In genomic region chr5:121189569-121190305, GRCh38 we compare ENCODE assay signal across 11 cellular contexts.
DNase-seq lines count a peak whose midpoint lies in the region; ATAC-seq, FAIRE-seq and TF ChIP-seq lines count a peak whose summit lies in the region.
"Had no signal": no experiment of that assay in that cellular context is flagged by ENCODE, and none has a peak within 500 bp of the region (broad histone marks: within the 10 kb centered on the region; RNA-seq: fewer than 3 reads in every experiment).

No MANE protein-coding gene starts in this region.

- H3K4ac ChIP-seq in IMR-90 (ENCODE audit: low read depth, low read length) = no peak overlapping the region

- H3K9me3 ChIP-seq in AG04450 (ENCODE audit: control insufficient read depth, insufficient read depth, low read length) (no peaks in the 10 kb centered on the region), IMR-90 (ENCODE audit: control insufficient read depth, insufficient read depth, low read length) (no peaks in the 10 kb centered on the region), astrocyte (ENCODE audit: insufficient read depth, low read depth, low read length) (no peaks in the 10 kb centered on the region), small intestine (ENCODE audit: control insufficient read depth, low read depth) (no peaks in the 10 kb centered on the region)
- H3K9me3 ChIP-seq: HAP-1, SJSA1 had no signal

- H3K36me3 ChIP-seq in IMR-90 (ENCODE audit: control insufficient read depth, insufficient read depth, low read length) = no peaks in the 10 kb centered on the region
- H3K36me3 ChIP-seq in astrocyte (ENCODE audit: insufficient read depth, low read length) = no peaks in the 10 kb centered on the region
- H3K36me3 ChIP-seq in small intestine (ENCODE audit: control insufficient read depth in 2 of 2, insufficient read depth in 2 of 2, low read length in 2 of 2) = no peaks in the 10 kb centered on the region
- H3K36me3 ChIP-seq: HAP-1, SJSA1 had no signal

- no peak for TF ChIP-seq RAD21 in IMR-90 (IDR thresholded peaks at IDR 0.05; ENCODE audit: low read length)

- H3K4me3 Mint-ChIP-seq in astrocyte (ENCODE audit: unreplicated experiment) = no peak overlapping the region
- H3K4me3 Mint-ChIP-seq: nephron progenitor cell had no signal

- no peak overlapping the region for H3K27ac Mint-ChIP-seq in astrocyte (ENCODE audit: unreplicated experiment)
- H3K27ac Mint-ChIP-seq: nephron progenitor cell had no signal

- H3K14ac ChIP-seq in IMR-90 (replicated peaks; ENCODE audit: low read depth, low read length) = no peak overlapping the region

- H3K9me3 Mint-ChIP-seq in astrocyte (ENCODE audit: unreplicated experiment) = no peaks in the 10 kb centered on the region
- H3K9me3 Mint-ChIP-seq: nephron progenitor cell had no signal

- H3K4me1 ChIP-seq in IMR-90 (ENCODE audit: control insufficient read depth, insufficient read depth, low read length) (no peaks in the 10 kb centered on the region), astrocyte (ENCODE audit: insufficient read depth, low read length) (no peaks in the 10 kb centered on the region), small intestine (ENCODE audit: control insufficient read depth in 2 of 2, insufficient read depth in 1 of 2, low read depth in 1 of 2, low read length in 1 of 2) (no peaks in the 10 kb centered on the region)
- H3K4me1 ChIP-seq: HAP-1, SJSA1 had no signal

- dilution Hi-C loops in IMR-90 (cut with HindIII; ENCODE audit: low sequenced_read_pairs, unreplicated experiment) = no loop called here

- H3K27me3 ChIP-seq in AG04450 (ENCODE audit: control insufficient read depth, insufficient read depth, low read length) (no peaks in the 10 kb centered on the region), IMR-90 (ENCODE audit: control insufficient read depth, insufficient read depth, low read length) (no peaks in the 10 kb centered on the region), astrocyte (ENCODE audit: insufficient read depth, low read length) (no peaks in the 10 kb centered on the region), small intestine (ENCODE audit: control insufficient read depth in 2 of 2, insufficient read depth in 2 of 2, low read length in 2 of 2) (no peaks in the 10 kb centered on the region)

- H3K4me3 ChIP-seq in AG04450 (ENCODE audit: low read depth, low read length) = no peak overlapping the region
- no peak overlapping the region for H3K4me3 ChIP-seq in IMR-90 (ENCODE audit: insufficient read depth, low read depth, low read length)
- H3K4me3 ChIP-seq in astrocyte (ENCODE audit: insufficient read depth, low read depth, low read length) = no peak overlapping the region
- no peak overlapping the region for H3K4me3 ChIP-seq in coronary artery
- H3K4me3 ChIP-seq in small intestine (ENCODE audit: low read depth in 1 of 2, low read length in 2 of 2) = no peak overlapping the region
- H3K4me3 ChIP-seq: HAP-1, SJSA1 had no signal

- no peaks in the 10 kb centered on the region for H3K36me3 Mint-ChIP-seq in astrocyte (ENCODE audit: low read depth, unreplicated experiment)

- BruUV-seq in IMR-90 (replicated peaks; lab: Mats Ljungman, UMichigan) = no TSS peak

- H3K23ac ChIP-seq in IMR-90 (ENCODE audit: low read depth, low read length) = no peak overlapping the region

- no CpG with 5 or more reads among the region's 3 CpGs for WGBS in IMR-90 (ENCODE audit: extremely low coverage in 2 of 2, insufficient read length in 1 of 2), 2 experiments
- 58 to 64% (median 58%) methylated on average over 3 of the region's 3 CpGs for WGBS in small intestine, 3 donors

- H4K8ac ChIP-seq in IMR-90 (ENCODE audit: low read depth in 2 of 2, low read length in 2 of 2) = no peak overlapping the region

- FAIRE-seq in astrocyte (lab: Jason Lieb, UNC) (no peak), small intestine (lab: Jason Lieb, UNC) (no peak)

- intact Hi-C loops in IMR-90 (cut with micrococcal nuclease) = loop anchor here (10.0 kb wide), 1 partner anchor 385 kb away; no protein-coding TSS in a partner anchor

- TF ChIP-seq POLR2A in IMR-90 (IDR thresholded peaks at IDR 0.05; ENCODE audit: low read depth, low read length) = no peak

- no peak overlapping the region for H4K5ac ChIP-seq in IMR-90 (ENCODE audit: low read depth, low read length)

- H2AFZ ChIP-seq in IMR-90 (replicated peaks; ENCODE audit: low read length, poor library complexity) = no peak overlapping the region
- no peak overlapping the region for H2AFZ ChIP-seq in astrocyte (ENCODE audit: low read depth, low read length)

- no peak overlapping the region for H2AK9ac ChIP-seq in IMR-90 (replicated peaks; ENCODE audit: low read depth, low read length, poor library complexity)

- TF ChIP-seq CTCF in AG04450 (IDR thresholded peaks at IDR 0.05; ENCODE audit: low read depth, low read length) (no peak), IMR-90 (conservative IDR thresholded peaks at IDR 0.05; ENCODE audit: low read depth, low read length) (no peak), astrocyte (IDR thresholded peaks at IDR 0.05; ENCODE audit: insufficient read depth, low read depth, low read length) (no peak), coronary artery (IDR thresholded peaks at IDR 0.05) (no peak)

- H2BK5ac ChIP-seq in IMR-90 (ENCODE audit: low read depth, low read length, poor library complexity, severe bottlenecking) = no peak overlapping the region

- CTCF ChIA-PET in AG04450 (lab: Charles Lee) (no interaction called here), IMR-90 (lab: Yijun Ruan, JAX) (interaction anchor here (0.6 kb wide), 1 partner anchor 17 kb away, joined by 4 read pairs; no protein-coding TSS in a partner anchor)

- no peak overlapping the region for H3K18ac ChIP-seq in IMR-90 (ENCODE audit: low read depth, low read length)

- POLR2A ChIA-PET in AG04450 (lab: Yijun Ruan, JAX) = no interaction called here
- POLR2A ChIA-PET in IMR-90 (lab: Charles Lee; ENCODE audit: unreplicated experiment) = no interaction called here

- H3K4me2 ChIP-seq in IMR-90 (ENCODE audit: low read depth, low read length) (no peak overlapping the region), astrocyte (ENCODE audit: low read length) (no peak overlapping the region)

- no peak overlapping the region for H2BK120ac ChIP-seq in IMR-90 (ENCODE audit: low read depth, low read length)

- H3K9me1 ChIP-seq in IMR-90 (ENCODE audit: insufficient read depth, low read length) = no peaks in the 10 kb centered on the region

- no peaks in the 10 kb centered on the region for H3K79me1 ChIP-seq in IMR-90 (ENCODE audit: low read depth in 1 of 2, low read length in 2 of 2)

- H3K56ac ChIP-seq in IMR-90 (ENCODE audit: extremely low read depth, insufficient read depth, low read length) = 0 out of 2 replicates have a peak overlapping the region, but pooled peaks have one; percentile 28

- H3K79me2 ChIP-seq in astrocyte (ENCODE audit: insufficient read depth, low read length) = no peaks in the 10 kb centered on the region

- H4K20me1 ChIP-seq in IMR-90 (ENCODE audit: insufficient read depth, low read length) = no peaks in the 10 kb centered on the region
- H4K20me1 ChIP-seq in astrocyte (ENCODE audit: insufficient read depth, low read length) = no peaks in the 10 kb centered on the region

- DNase-seq in AG04450 (ENCODE audit: low read depth, low spot score) = peak; percentile 20
- peak; percentile 50 for DNase-seq in IMR-90
- peak; percentile 41 for DNase-seq in astrocyte (ENCODE audit: low read depth)
- peak; percentile 71 for DNase-seq in iris pigment epithelial cell (ENCODE audit: low read depth)
- DNase-seq in NCI-H2196 treated with DMSO at 0.1 percent for 48 hours (lab: John Stamatoyannopoulos, UW; ENCODE audit: unreplicated experiment) = no peak
- DNase-seq in coronary artery (ENCODE audit: low spot score) = no peak
- no peak for DNase-seq in small intestine
- DNase-seq: nephron progenitor cell had no signal

- no peak overlapping the region for H2BK20ac ChIP-seq in IMR-90 (ENCODE audit: low read depth, low read length)

- H4K91ac ChIP-seq in IMR-90 (ENCODE audit: insufficient read depth, low read depth, low read length) = no peak overlapping the region

- H3K27ac ChIP-seq in AG04450 (ENCODE audit: low read depth, low read length) (no peak overlapping the region), IMR-90 (ENCODE audit: insufficient read depth, low read length) (no peak overlapping the region), astrocyte (ENCODE audit: low read depth, low read length) (no peak overlapping the region), coronary artery (no peak overlapping the region), small intestine (ENCODE audit: low read depth in 1 of 2, low read length in 1 of 2) (no peak overlapping the region)
- H3K27ac ChIP-seq: SJSA1 had no signal

- H3K9ac ChIP-seq in IMR-90 (ENCODE audit: low read depth, low read length) (no peak overlapping the region), astrocyte (ENCODE audit: low read length) (no peak overlapping the region)

- peaks cover 7% of the 10 kb centered on the region for H3K4me1 Mint-ChIP-seq in astrocyte (ENCODE audit: low read depth, unreplicated experiment)
- H3K4me1 Mint-ChIP-seq: nephron progenitor cell had no signal

- in situ Hi-C loops in IMR-90 (cut with MboI; ENCODE audit: low sequenced_read_pairs) = no loop called here

- ATAC-seq in IMR-90 (ENCODE audit: low read depth) = peak; percentile 68
- ATAC-seq in HG02885 (IDR thresholded peaks at IDR 0.05; ENCODE audit: poor library complexity, unreplicated experiment) = no peak

- no peak overlapping the region for H2BK15ac ChIP-seq in IMR-90 (ENCODE audit: low read depth, low read length)

- H3K27me3 Mint-ChIP-seq in astrocyte (ENCODE audit: low read depth, unreplicated experiment) = no peaks in the 10 kb centered on the region

- no peak overlapping the region for H2AK5ac ChIP-seq in IMR-90 (ENCODE audit: low read depth, low read length)

TF ChIP-seq in IMR-90, 13 proteins besides CTCF, POLR2A, EP300 and RAD21 (continues in another document):
- TF ChIP-seq, protein P1, sequence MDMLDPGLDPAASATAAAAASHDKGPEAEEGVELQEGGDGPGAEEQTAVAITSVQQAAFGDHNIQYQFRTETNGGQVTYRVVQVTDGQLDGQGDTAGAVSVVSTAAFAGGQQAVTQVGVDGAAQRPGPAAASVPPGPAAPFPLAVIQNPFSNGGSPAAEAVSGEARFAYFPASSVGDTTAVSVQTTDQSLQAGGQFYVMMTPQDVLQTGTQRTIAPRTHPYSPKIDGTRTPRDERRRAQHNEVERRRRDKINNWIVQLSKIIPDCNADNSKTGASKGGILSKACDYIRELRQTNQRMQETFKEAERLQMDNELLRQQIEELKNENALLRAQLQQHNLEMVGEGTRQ (IDR thresholded peaks at IDR 0.05; ENCODE audit: low read depth, low read length) = no peak
- TF ChIP-seq RFX5 (IDR thresholded peaks at IDR 0.05; ENCODE audit: low read depth, low read length) (no peak), FOS (IDR thresholded peaks at IDR 0.05; ENCODE audit: low read depth, low read length) (no peak), MAZ (IDR thresholded peaks at IDR 0.05; ENCODE audit: borderline replicate concordance, low read depth, low read length) (no peak), BHLHE40 (IDR thresholded peaks at IDR 0.05; ENCODE audit: low read depth, low read length) (no peak), NFE2L2 (IDR thresholded peaks at IDR 0.05; ENCODE audit: low read depth, low read length) (no peak), MAFK (IDR thresholded peaks at IDR 0.05; ENCODE audit: low read depth, low read length) (no peak), SMC3 (IDR thresholded peaks at IDR 0.05; ENCODE audit: low read depth, low read length) (no peak), CHD1 (IDR thresholded peaks at IDR 0.05; ENCODE audit: low read depth, low read length) (no peak)

Comparison
In these comparisons a context has a peak if more than half of its experiments do, and no peak if none do; other contexts are left out.
1. DNase-seq: peak in AG04450 (single experiment), IMR-90 (single experiment), astrocyte (single experiment) and iris pigment epithelial cell (single experiment); none in NCI-H2196 treated with DMSO at 0.1 percent for 48 hours (single experiment), coronary artery (single experiment) and small intestine (single experiment).